ENCODE assay signal across 20 cellular contexts in genomic region chr12:132520421-132521199, GRCh38.
"Had no signal": no experiment of that assay in that cellular context is flagged by ENCODE, and none has a peak within 500 bp of the region (broad histone marks: within the 10 kb centered on the region; RNA-seq: fewer than 3 reads in every experiment).

No MANE protein-coding gene starts in this region.

- H3K27ac Mint-ChIP-seq: activated CD4-positive, alpha-beta T cell treated with anti-CD3 and anti-CD28 coated beads, Interleukin-2, amount 10 ng/mL, durations not matched to agents 7 days and 5 days; activated naive CD8-positive, alpha-beta T cell treated with anti-CD3 and anti-CD28 coated beads, Interleukin-2, amount 10 ng/mL, durations not matched to agents 7 days and 5 days; mesothelial cell of epicardium; stimulated activated naive CD8-positive, alpha-beta T cell treated with anti-CD3 and anti-CD28 coated beads, Interleukin-15, Interleukin-2, amounts not matched to agents 100 ng/mL and 50 ng/mL, for 24 hours; type B pancreatic cell had no signal

- H3K4me1 Mint-ChIP-seq: mesothelial cell of epicardium had no signal

- H3K36me3 ChIP-seq: brain microvascular endothelial cell, ovary had no signal

- H3K27ac ChIP-seq: brain microvascular endothelial cell, esophagus squamous epithelium, ovary, suprapubic skin had no signal

- DNase-seq: activated CD4-positive, alpha-beta T cell treated with anti-CD3 and anti-CD28 coated beads, Interleukin-2, amount 10 ng/mL, durations not matched to agents 7 days and 5 days; activated CD4-positive, CD25-positive, alpha-beta regulatory T cell; activated naive CD4-positive, alpha-beta T cell; activated naive CD8-positive, alpha-beta T cell treated with anti-CD3 and anti-CD28 coated beads, Interleukin-2, amount 10 ng/mL, durations not matched to agents 7 days and 5 days; activated T-cell treated with anti-CD3 and anti-CD28 coated beads for 4 hours; brain microvascular endothelial cell; cortex of kidney; effector CD8-positive, alpha-beta T cell; esophagus squamous epithelium; hippocampal formation; ovary; stimulated activated CD4-positive, alpha-beta T cell treated with anti-CD3 and anti-CD28 coated beads, Interleukin-12 subunit alpha, Interleukin-12 subunit beta, amount 100 ng/mL, for 4 hours; SW 1271 had no signal

- H3K27me3 ChIP-seq: brain microvascular endothelial cell, ovary, suprapubic skin had no signal

- ATAC-seq: sciatic nerve had no signal

- H3K9me3 ChIP-seq: esophagus squamous epithelium, ovary, suprapubic skin had no signal

- H3K27me3 Mint-ChIP-seq: activated CD4-positive, alpha-beta T cell treated with anti-CD3 and anti-CD28 coated beads, Interleukin-2, amount 10 ng/mL, durations not matched to agents 7 days and 5 days; activated naive CD8-positive, alpha-beta T cell treated with anti-CD3 and anti-CD28 coated beads, Interleukin-2, amount 10 ng/mL, durations not matched to agents 7 days and 5 days; central memory CD8-positive, alpha-beta T cell; stimulated activated naive CD8-positive, alpha-beta T cell treated with anti-CD3 and anti-CD28 coated beads, Interleukin-15, Interleukin-2, amounts not matched to agents 100 ng/mL and 50 ng/mL, for 24 hours; type B pancreatic cell had no signal

- H3K4me3 ChIP-seq: esophagus squamous epithelium, ovary, suprapubic skin had no signal

- H3K4me3 Mint-ChIP-seq: activated CD4-positive, alpha-beta T cell treated with anti-CD3 and anti-CD28 coated beads, Interleukin-2, amount 10 ng/mL, durations not matched to agents 7 days and 5 days; activated naive CD8-positive, alpha-beta T cell treated with anti-CD3 and anti-CD28 coated beads, Interleukin-2, amount 10 ng/mL, durations not matched to agents 7 days and 5 days; central memory CD8-positive, alpha-beta T cell; mesothelial cell of epicardium; neural crest cell; stimulated activated naive CD8-positive, alpha-beta T cell treated with anti-CD3 and anti-CD28 coated beads, Interleukin-15, Interleukin-2, amounts not matched to agents 100 ng/mL and 50 ng/mL, for 24 hours; type B pancreatic cell had no signal
